ENCODE assay signal across 18 cellular contexts in the genomic region with DNA sequence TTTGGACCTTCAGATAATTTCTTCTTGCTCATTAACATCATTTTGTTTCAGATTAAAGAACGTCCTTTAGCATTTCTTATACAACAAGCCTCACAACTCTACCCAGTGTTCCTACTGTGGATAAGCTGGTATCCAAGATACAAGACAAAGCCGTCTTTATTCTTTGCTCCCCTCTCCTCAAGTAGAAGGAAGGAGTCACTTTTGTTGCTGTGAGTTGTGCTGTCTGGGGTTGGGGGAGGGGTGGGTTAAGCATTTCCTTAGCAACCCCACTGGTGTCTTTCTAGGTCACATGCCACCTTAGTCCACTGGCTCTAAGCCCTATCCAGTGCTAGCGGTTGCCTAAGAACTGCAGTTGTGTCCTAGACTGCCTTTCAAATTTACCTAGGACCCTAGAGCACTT.
"Had no signal": no experiment of that assay in that cellular context is flagged by ENCODE, and none has a peak within 500 bp of the region (broad histone marks: within the 10 kb centered on the region; RNA-seq: fewer than 3 reads in every experiment).

No MANE protein-coding gene starts in this region.

- H3K27ac ChIP-seq: colonic mucosa, heart right ventricle, psoas muscle, right lobe of liver, tibial artery, upper lobe of left lung, vagina had no signal

- H3K9me3 ChIP-seq: colonic mucosa, right lobe of liver, vagina had no signal

- H3K27me3 Mint-ChIP-seq: stimulated activated memory B cell treated with anti-CD40 and anti-IgM and Interleukin-4, amounts not matched to agents 10 μg/mL and 1 μg/mL and 100 μg/mL, for 72 hours had no signal

- H3K27ac Mint-ChIP-seq: mesothelial cell of epicardium; natural killer cell; stimulated activated memory B cell treated with anti-CD40 and anti-IgM and Interleukin-4, amounts not matched to agents 10 μg/mL and 1 μg/mL and 100 μg/mL, for 72 hours; stimulated activated naive CD8-positive, alpha-beta T cell treated with anti-CD3 and anti-CD28 coated beads, Interleukin-15, Interleukin-2, amounts not matched to agents 100 ng/mL and 50 ng/mL, for 24 hours had no signal

- H3K27me3 ChIP-seq: colonic mucosa, heart right ventricle, right lobe of liver, tibial artery, upper lobe of left lung, vagina had no signal

- H3K4me3 Mint-ChIP-seq: mesothelial cell of epicardium; natural killer cell; stimulated activated memory B cell treated with anti-CD40 and anti-IgM and Interleukin-4, amounts not matched to agents 10 μg/mL and 1 μg/mL and 100 μg/mL, for 72 hours; stimulated activated naive CD8-positive, alpha-beta T cell treated with anti-CD3 and anti-CD28 coated beads, Interleukin-15, Interleukin-2, amounts not matched to agents 100 ng/mL and 50 ng/mL, for 24 hours had no signal

- H3K36me3 Mint-ChIP-seq: natural killer cell; stimulated activated memory B cell treated with anti-CD40 and anti-IgM and Interleukin-4, amounts not matched to agents 10 μg/mL and 1 μg/mL and 100 μg/mL, for 72 hours had no signal

- H3K4me1 ChIP-seq: colonic mucosa, psoas muscle, right lobe of liver, tibial artery, vagina had no signal

- H3K36me3 ChIP-seq: colonic mucosa, heart right ventricle, right lobe of liver, tibial artery, upper lobe of left lung, vagina had no signal

- H3K4me3 ChIP-seq: colonic mucosa, heart right ventricle, psoas muscle, right lobe of liver, tibial artery, upper lobe of left lung, vagina had no signal

- ATAC-seq: heart right ventricle; natural killer cell; psoas muscle; stimulated activated memory B cell treated with anti-CD40 and anti-IgM and Interleukin-4, amounts not matched to agents 10 μg/mL and 1 μg/mL and 100 μg/mL, for 72 hours had no signal

- DNase-seq: colonic mucosa; dermis blood vessel endothelial cell; effector CD4-positive, alpha-beta T cell; heart right ventricle; hypothalamus; islet precursor cell; mammary epithelial cell; natural killer cell; psoas muscle; retina; right lobe of liver; stimulated activated CD4-positive, alpha-beta T cell treated with anti-CD3 and anti-CD28 coated beads, Interleukin-4, amount 100 ng/mL, for 1 hour; tibial artery; upper lobe of left lung had no signal

- H3K4me1 Mint-ChIP-seq: mesothelial cell of epicardium; natural killer cell; stimulated activated memory B cell treated with anti-CD40 and anti-IgM and Interleukin-4, amounts not matched to agents 10 μg/mL and 1 μg/mL and 100 μg/mL, for 72 hours had no signal
